In the genomic region with DNA sequence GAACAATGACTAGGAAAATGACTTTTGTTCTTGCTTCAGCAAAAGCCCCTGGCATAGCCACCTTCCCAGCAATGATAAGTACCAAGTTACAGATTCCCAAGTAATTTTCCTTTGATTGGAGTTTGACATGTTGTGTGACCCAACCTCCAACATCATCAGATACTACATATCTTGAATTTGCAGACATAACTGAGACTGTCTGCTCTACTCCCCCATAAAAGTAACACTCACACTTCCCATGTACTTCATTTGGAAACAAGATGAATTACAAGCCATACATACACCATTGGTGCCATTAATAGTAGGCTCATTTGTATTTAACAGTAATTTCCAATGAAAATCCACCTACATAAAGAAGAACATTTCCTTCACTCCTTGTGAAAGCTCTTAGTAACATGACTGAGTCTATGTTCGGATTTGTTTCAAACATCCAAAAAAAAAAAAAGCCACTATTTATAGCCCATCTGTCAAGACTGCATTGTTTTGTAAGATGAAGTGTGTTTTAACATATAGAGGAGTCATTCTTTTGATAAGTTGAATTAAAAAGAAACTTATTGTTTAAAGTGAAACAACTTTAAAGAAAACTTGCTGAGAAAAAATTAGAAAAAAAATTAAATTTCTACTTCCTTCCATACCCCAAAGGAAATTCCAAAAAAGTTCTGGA, we compare ENCODE assay signal across 1 cellular context.
TF ChIP-seq lines count a peak whose summit lies in the region.

No MANE protein-coding gene starts in this region.

TF ChIP-seq in K562, 482 proteins besides CTCF, POLR2A, EP300 and RAD21 (continued from another document and continues in another):
- TF ChIP-seq, protein P1, sequence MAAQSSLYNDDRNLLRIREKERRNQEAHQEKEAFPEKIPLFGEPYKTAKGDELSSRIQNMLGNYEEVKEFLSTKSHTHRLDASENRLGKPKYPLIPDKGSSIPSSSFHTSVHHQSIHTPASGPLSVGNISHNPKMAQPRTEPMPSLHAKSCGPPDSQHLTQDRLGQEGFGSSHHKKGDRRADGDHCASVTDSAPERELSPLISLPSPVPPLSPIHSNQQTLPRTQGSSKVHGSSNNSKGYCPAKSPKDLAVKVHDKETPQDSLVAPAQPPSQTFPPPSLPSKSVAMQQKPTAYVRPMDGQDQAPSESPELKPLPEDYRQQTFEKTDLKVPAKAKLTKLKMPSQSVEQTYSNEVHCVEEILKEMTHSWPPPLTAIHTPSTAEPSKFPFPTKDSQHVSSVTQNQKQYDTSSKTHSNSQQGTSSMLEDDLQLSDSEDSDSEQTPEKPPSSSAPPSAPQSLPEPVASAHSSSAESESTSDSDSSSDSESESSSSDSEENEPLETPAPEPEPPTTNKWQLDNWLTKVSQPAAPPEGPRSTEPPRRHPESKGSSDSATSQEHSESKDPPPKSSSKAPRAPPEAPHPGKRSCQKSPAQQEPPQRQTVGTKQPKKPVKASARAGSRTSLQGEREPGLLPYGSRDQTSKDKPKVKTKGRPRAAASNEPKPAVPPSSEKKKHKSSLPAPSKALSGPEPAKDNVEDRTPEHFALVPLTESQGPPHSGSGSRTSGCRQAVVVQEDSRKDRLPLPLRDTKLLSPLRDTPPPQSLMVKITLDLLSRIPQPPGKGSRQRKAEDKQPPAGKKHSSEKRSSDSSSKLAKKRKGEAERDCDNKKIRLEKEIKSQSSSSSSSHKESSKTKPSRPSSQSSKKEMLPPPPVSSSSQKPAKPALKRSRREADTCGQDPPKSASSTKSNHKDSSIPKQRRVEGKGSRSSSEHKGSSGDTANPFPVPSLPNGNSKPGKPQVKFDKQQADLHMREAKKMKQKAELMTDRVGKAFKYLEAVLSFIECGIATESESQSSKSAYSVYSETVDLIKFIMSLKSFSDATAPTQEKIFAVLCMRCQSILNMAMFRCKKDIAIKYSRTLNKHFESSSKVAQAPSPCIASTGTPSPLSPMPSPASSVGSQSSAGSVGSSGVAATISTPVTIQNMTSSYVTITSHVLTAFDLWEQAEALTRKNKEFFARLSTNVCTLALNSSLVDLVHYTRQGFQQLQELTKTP (IDR thresholded peaks at IDR 0.05; ENCODE audit: low read depth in 1 of 2, partially characterized antibody in 2 of 2), result no peak
- TF ChIP-seq KLF16 (IDR thresholded peaks at IDR 0.05) (peak; percentile 60; the same call in 1 of the 2 replicates), KAT7 (CRISPR knock-in tag; IDR thresholded peaks at IDR 0.05; ENCODE audit: borderline replicate concordance) (no peak), STAT5B (CRISPR knock-in tag; IDR thresholded peaks at IDR 0.05) (no peak), PKNOX1 (IDR thresholded peaks at IDR 0.05) (peak; percentile 12; the same call in 1 of the 2 replicates), CBFA2T3 (IDR thresholded peaks at IDR 0.05) (peak; percentile 83), PML (IDR thresholded peaks at IDR 0.05; ENCODE audit: low read length) (peak; percentile 53; the same call in 1 of the 2 replicates), ZNF778 (CRISPR knock-in tag; IDR thresholded peaks at IDR 0.05) (no peak), PHF8 (IDR thresholded peaks at IDR 0.05; ENCODE audit: borderline replicate concordance, low read length) (no peak), KAT2B (IDR thresholded peaks at IDR 0.05; ENCODE audit: low read depth, low read length) (no peak), THAP12 (CRISPR knock-in tag; IDR thresholded peaks at IDR 0.05) (no peak), RBM15 (IDR thresholded peaks at IDR 0.05; ENCODE audit: insufficient read depth, low read length) (no peak), ZBTB17 (CRISPR knock-in tag; IDR thresholded peaks at IDR 0.05) (no peak), CHD2 (IDR thresholded peaks at IDR 0.05; ENCODE audit: low read depth, low read length) (no peak), HOXB6 (CRISPR knock-in tag; IDR thresholded peaks at IDR 0.05; ENCODE audit: borderline replicate concordance) (no peak), ZBTB40 (IDR thresholded peaks at IDR 0.05) (no peak), ZBTB40 (CRISPR knock-in tag; IDR thresholded peaks at IDR 0.05) (no peak), PURB (CRISPR knock-in tag; IDR thresholded peaks at IDR 0.05; ENCODE audit: low read depth) (no peak), NR3C1 (CRISPR knock-in tag; IDR thresholded peaks at IDR 0.05) (no peak), SREBF2 (CRISPR knock-in tag; IDR thresholded peaks at IDR 0.05) (no peak), PHTF2 (CRISPR knock-in tag; IDR thresholded peaks at IDR 0.05) (no peak), CEBPB (tag; IDR thresholded peaks at IDR 0.05) (no peak), RBBP5 (IDR thresholded peaks at IDR 0.05; ENCODE audit: borderline replicate concordance, insufficient read depth, low read length, poor library complexity, severe bottlenecking) (no peak), PHF20 (IDR thresholded peaks at IDR 0.05; ENCODE audit: partially characterized antibody) (no peak), ZNF140 (CRISPR knock-in tag; IDR thresholded peaks at IDR 0.05) (no peak), CBFA2T2 (conservative IDR thresholded peaks at IDR 0.05) (peak; percentile 58), POU5F1 (IDR thresholded peaks at IDR 0.05; ENCODE audit: borderline replicate concordance, low read depth, low read length, partially characterized antibody) (no peak), TEAD4 (IDR thresholded peaks at IDR 0.05; ENCODE audit: low read length) (peak; percentile 85), TEAD4 (CRISPR knock-in tag; IDR thresholded peaks at IDR 0.05; ENCODE audit: borderline replicate concordance) (no peak), ADNP (tag; IDR thresholded peaks at IDR 0.05) (no peak), TRIM24 (IDR thresholded peaks at IDR 0.05) (no peak)
- TF ChIP-seq, protein P2, sequence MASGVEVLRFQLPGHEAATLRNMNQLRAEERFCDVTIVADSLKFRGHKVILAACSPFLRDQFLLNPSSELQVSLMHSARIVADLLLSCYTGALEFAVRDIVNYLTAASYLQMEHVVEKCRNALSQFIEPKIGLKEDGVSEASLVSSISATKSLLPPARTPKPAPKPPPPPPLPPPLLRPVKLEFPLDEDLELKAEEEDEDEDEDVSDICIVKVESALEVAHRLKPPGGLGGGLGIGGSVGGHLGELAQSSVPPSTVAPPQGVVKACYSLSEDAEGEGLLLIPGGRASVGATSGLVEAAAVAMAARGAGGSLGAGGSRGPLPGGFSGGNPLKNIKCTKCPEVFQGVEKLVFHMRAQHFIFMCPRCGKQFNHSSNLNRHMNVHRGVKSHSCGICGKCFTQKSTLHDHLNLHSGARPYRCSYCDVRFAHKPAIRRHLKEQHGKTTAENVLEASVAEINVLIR (CRISPR knock-in tag; IDR thresholded peaks at IDR 0.05), result no peak
- TF ChIP-seq, protein P3, sequence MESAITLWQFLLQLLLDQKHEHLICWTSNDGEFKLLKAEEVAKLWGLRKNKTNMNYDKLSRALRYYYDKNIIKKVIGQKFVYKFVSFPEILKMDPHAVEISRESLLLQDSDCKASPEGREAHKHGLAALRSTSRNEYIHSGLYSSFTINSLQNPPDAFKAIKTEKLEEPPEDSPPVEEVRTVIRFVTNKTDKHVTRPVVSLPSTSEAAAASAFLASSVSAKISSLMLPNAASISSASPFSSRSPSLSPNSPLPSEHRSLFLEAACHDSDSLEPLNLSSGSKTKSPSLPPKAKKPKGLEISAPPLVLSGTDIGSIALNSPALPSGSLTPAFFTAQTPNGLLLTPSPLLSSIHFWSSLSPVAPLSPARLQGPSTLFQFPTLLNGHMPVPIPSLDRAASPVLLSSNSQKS (CRISPR knock-in tag; IDR thresholded peaks at IDR 0.05), result no peak
- TF ChIP-seq, protein P4, sequence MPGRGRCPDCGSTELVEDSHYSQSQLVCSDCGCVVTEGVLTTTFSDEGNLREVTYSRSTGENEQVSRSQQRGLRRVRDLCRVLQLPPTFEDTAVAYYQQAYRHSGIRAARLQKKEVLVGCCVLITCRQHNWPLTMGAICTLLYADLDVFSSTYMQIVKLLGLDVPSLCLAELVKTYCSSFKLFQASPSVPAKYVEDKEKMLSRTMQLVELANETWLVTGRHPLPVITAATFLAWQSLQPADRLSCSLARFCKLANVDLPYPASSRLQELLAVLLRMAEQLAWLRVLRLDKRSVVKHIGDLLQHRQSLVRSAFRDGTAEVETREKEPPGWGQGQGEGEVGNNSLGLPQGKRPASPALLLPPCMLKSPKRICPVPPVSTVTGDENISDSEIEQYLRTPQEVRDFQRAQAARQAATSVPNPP (IDR thresholded peaks at IDR 0.05; ENCODE audit: borderline replicate concordance, insufficient read depth, insufficient read length), result no peak
- TF ChIP-seq, protein P5, sequence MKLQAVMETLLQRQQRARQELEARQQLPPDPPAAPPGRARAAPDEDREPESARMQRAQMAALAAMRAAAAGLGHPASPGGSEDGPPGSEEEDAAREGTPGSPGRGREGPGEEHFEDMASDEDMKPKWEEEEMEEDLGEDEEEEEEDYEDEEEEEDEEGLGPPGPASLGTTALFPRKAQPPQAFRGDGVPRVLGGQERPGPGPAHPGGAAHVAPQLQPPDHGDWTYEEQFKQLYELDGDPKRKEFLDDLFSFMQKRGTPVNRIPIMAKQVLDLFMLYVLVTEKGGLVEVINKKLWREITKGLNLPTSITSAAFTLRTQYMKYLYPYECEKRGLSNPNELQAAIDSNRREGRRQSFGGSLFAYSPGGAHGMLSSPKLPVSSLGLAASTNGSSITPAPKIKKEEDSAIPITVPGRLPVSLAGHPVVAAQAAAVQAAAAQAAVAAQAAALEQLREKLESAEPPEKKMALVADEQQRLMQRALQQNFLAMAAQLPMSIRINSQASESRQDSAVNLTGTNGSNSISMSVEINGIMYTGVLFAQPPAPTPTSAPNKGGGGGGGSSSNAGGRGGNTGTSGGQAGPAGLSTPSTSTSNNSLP (IDR thresholded peaks at IDR 0.05; ENCODE audit: borderline replicate concordance, low read depth, low read length), result no peak
